ENCODE assay signal across 1 cellular context in the genomic region with DNA sequence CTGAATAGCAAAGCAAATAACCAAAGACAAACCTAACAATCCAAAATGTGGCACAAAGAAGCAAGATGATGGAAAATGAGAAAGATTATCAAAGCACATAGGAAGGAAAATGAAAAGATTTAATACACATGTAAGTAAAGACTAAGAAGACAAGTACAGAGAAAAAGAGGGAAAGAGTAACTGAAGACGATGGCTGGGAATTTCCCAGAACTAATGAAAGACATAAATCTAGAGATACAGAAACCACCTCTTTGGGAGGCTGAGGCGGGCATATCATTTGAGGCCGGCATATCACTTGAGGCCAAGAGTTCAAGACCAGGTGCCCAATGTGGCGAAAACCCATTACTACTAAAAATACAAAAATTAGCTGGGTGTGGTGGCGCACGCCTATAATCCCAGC.
A peak's percentile ranks its signal among the peaks of the same experiment; 100 is the strongest.
TF ChIP-seq lines count a peak whose summit lies in the region.

No MANE protein-coding gene starts in this region.

TF ChIP-seq in K562, 482 proteins besides CTCF, POLR2A, EP300 and RAD21:
- TF ChIP-seq ZNF561 (CRISPR knock-in tag; conservative IDR thresholded peaks at IDR 0.05), result no peak
- TF ChIP-seq, protein P1, sequence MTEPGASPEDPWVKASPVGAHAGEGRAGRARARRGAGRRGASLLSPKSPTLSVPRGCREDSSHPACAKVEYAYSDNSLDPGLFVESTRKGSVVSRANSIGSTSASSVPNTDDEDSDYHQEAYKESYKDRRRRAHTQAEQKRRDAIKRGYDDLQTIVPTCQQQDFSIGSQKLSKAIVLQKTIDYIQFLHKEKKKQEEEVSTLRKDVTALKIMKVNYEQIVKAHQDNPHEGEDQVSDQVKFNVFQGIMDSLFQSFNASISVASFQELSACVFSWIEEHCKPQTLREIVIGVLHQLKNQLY (CRISPR knock-in tag; conservative IDR thresholded peaks at IDR 0.05), result no peak
- no peak for TF ChIP-seq SIX5 (IDR thresholded peaks at IDR 0.05; ENCODE audit: borderline replicate concordance in 1 of 2, insufficient read depth in 1 of 2, low read depth in 1 of 2, low read length in 2 of 2)
- TF ChIP-seq, protein P2, sequence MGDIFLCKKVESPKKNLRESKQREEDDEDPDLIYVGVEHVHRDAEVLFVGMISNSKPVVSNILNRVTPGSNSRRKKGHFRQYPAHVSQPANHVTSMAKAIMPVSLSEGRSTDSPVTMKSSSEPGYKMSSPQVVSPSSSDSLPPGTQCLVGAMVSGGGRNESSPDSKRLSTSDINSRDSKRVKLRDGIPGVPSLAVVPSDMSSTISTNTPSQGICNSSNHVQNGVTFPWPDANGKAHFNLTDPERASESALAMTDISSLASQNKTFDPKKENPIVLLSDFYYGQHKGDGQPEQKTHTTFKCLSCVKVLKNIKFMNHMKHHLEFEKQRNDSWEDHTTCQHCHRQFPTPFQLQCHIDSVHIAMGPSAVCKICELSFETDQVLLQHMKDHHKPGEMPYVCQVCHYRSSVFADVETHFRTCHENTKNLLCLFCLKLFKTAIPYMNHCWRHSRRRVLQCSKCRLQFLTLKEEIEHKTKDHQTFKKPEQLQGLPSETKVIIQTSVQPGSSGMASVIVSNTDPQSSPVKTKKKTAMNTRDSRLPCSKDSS (IDR thresholded peaks at IDR 0.05; ENCODE audit: low read depth, partially characterized antibody), result peak; percentile 32
